1 cellular context compared by ENCODE assay signal in genomic region chr3:46924921-46925584, GRCh38.
TF ChIP-seq lines count a peak whose summit lies in the region.

No MANE protein-coding gene starts in this region.

TF ChIP-seq in WTC11, 78 proteins besides CTCF, POLR2A, EP300 and RAD21 (continued from another document):
- no peak for TF ChIP-seq ZSCAN18 (CRISPR knock-in tag; IDR thresholded peaks at IDR 0.05)
- TF ChIP-seq NR3C1 (CRISPR knock-in tag; conservative IDR thresholded peaks at IDR 0.05; ENCODE audit: low read depth): no peak
- no peak for TF ChIP-seq ESRRA (CRISPR knock-in tag; IDR thresholded peaks at IDR 0.05; ENCODE audit: borderline replicate concordance)
- no peak for TF ChIP-seq GTF2I (CRISPR knock-in tag; conservative IDR thresholded peaks at IDR 0.05)
- no peak for TF ChIP-seq JUN (CRISPR knock-in tag; IDR thresholded peaks at IDR 0.05)
- TF ChIP-seq ZNF425 (CRISPR knock-in tag; conservative IDR thresholded peaks at IDR 0.05): no peak
- TF ChIP-seq ATF1 (CRISPR knock-in tag; IDR thresholded peaks at IDR 0.05): no peak
- TF ChIP-seq FOXJ3 (CRISPR knock-in tag; IDR thresholded peaks at IDR 0.05; ENCODE audit: borderline replicate concordance): no peak
- no peak for TF ChIP-seq NFATC4 (CRISPR knock-in tag; IDR thresholded peaks at IDR 0.05)
- no peak for TF ChIP-seq SMAD3 (CRISPR knock-in tag; IDR thresholded peaks at IDR 0.05; ENCODE audit: borderline replicate concordance)
- TF ChIP-seq PRDM15 (CRISPR knock-in tag; IDR thresholded peaks at IDR 0.05): no peak
- no peak for TF ChIP-seq GRHL2 (CRISPR knock-in tag; IDR thresholded peaks at IDR 0.05; ENCODE audit: insufficient replicate concordance, severe bottlenecking)
- TF ChIP-seq ZNF138 (CRISPR knock-in tag; conservative IDR thresholded peaks at IDR 0.05): no peak
- no peak for TF ChIP-seq ZBTB21 (CRISPR knock-in tag; IDR thresholded peaks at IDR 0.05; ENCODE audit: borderline replicate concordance)
- TF ChIP-seq E2F5 (CRISPR knock-in tag; IDR thresholded peaks at IDR 0.05): no peak
- no peak for TF ChIP-seq CDX4 (CRISPR knock-in tag; IDR thresholded peaks at IDR 0.05; ENCODE audit: borderline replicate concordance)
TF ChIP-seq in WTC11: peak in this region for 0.
